1 cellular context compared by ENCODE assay signal in genomic region chr2:10072656-10073480, GRCh38.
TF ChIP-seq lines count a peak whose summit lies in the region.

No MANE protein-coding gene starts in this region.

TF ChIP-seq in SK-N-SH, 30 proteins besides CTCF, POLR2A, EP300 and RAD21 (continued from another document):
- no peak for TF ChIP-seq MEF2A (IDR thresholded peaks at IDR 0.05; ENCODE audit: borderline replicate concordance, low read depth)
- no peak for TF ChIP-seq FOXM1 (IDR thresholded peaks at IDR 0.05; ENCODE audit: low read depth)
- no peak for TF ChIP-seq TAF1 (IDR thresholded peaks at IDR 0.05; ENCODE audit: borderline replicate concordance, low read depth, low read length)
